Comparison of ENCODE assay signal across 12 cellular contexts in the genomic region with DNA sequence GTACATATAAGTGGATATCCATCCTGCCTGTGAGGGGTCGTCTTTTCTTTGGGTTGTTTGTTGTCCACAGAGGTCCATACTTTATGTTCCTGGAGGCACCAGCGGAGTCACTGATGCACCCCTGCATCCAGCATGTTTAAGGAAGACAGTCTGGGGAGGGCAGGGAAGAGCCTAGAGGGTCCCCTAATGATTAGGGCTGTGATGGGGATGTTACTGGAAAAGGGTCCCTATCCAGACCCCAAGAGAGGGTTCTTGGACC. TPM values are rescaled to one million over a fixed set of nuclear protein-coding genes. Genes with fewer than 3 reads are reported as not detected.
A peak's percentile ranks its signal among the peaks of the same experiment; 100 is the strongest.
DNase-seq lines count a peak whose midpoint lies in the region; ATAC-seq and TF ChIP-seq lines count a peak whose summit lies in the region.
"Not testable (repeated sequence)": the region's sequence is repeated elsewhere in the genome, so short reads cannot be mapped to it uniquely, and the experiment has no call there.
"Had no signal": no experiment of that assay in that cellular context is flagged by ENCODE, and none has a peak within 500 bp of the region (broad histone marks: within the 10 kb centered on the region; RNA-seq: fewer than 3 reads in every experiment).

No MANE protein-coding gene starts in this region.

- peaks cover 22% of the 10 kb centered on the region for H3K4me1 Mint-ChIP-seq in activated CD4-positive, alpha-beta T cell treated with anti-CD3 and anti-CD28 coated beads, Interleukin-2, amount 10 ng/mL, durations not matched to agents 7 days and 5 days
- H3K4me1 Mint-ChIP-seq in activated naive CD8-positive, alpha-beta T cell treated with anti-CD3 and anti-CD28 coated beads, Interleukin-2, amount 10 ng/mL, durations not matched to agents 7 days and 5 days = peaks cover 18% of the 10 kb centered on the region
- H3K4me1 Mint-ChIP-seq in endodermal cell (peaks cover 26% of the 10 kb centered on the region), mesothelial cell of epicardium (peaks cover 18% of the 10 kb centered on the region)

- not testable (repeated sequence) for H3K9me3 Mint-ChIP-seq in activated CD4-positive, alpha-beta T cell treated with anti-CD3 and anti-CD28 coated beads, Interleukin-2, amount 10 ng/mL, durations not matched to agents 7 days and 5 days; activated naive CD8-positive, alpha-beta T cell treated with anti-CD3 and anti-CD28 coated beads, Interleukin-2, amount 10 ng/mL, durations not matched to agents 7 days and 5 days; endodermal cell; mesothelial cell of epicardium

- not testable (repeated sequence) for ATAC-seq in activated naive CD8-positive, alpha-beta T cell treated with anti-CD3 and anti-CD28 coated beads, Interleukin-2, amount 10 ng/mL, durations not matched to agents 7 days and 5 days (ENCODE audit: low read depth)

- H2AFZ ChIP-seq in smooth muscle cell (ENCODE audit: low read depth) = peak overlapping the region; percentile 98

- H3K27ac ChIP-seq in DOHH2 (ENCODE audit: low read depth, low read length); endodermal cell (ENCODE audit: low read depth, low read length); smooth muscle cell (ENCODE audit: low read depth): not testable (repeated sequence)

- DNase-seq in NT2/D1 (ENCODE audit: low read depth, low spot score); activated CD4-positive, alpha-beta T cell treated with anti-CD3 and anti-CD28 coated beads, Interleukin-2, amount 10 ng/mL, durations not matched to agents 7 days and 5 days; activated naive CD8-positive, alpha-beta T cell treated with anti-CD3 and anti-CD28 coated beads, Interleukin-2, amount 10 ng/mL, durations not matched to agents 7 days and 5 days; endodermal cell; mesothelial cell of epicardium (ENCODE audit: low spot score in 2 of 2, unreplicated experiment in 2 of 2); smooth muscle cell (lab: John Stamatoyannopoulos, UW; ENCODE audit: unreplicated experiment): not testable (repeated sequence)

- H3K79me2 ChIP-seq in DOHH2 (ENCODE audit: control insufficient read depth, low read length); smooth muscle cell (ENCODE audit: low read depth): not testable (repeated sequence)

- not testable (repeated sequence) for H3K27me3 ChIP-seq in DOHH2 (ENCODE audit: control insufficient read depth, low read length); NT2/D1 (ENCODE audit: insufficient read depth, insufficient read length); endodermal cell (ENCODE audit: control insufficient read depth, insufficient read depth, low read length, poor library complexity, severe bottlenecking); smooth muscle cell (ENCODE audit: low read depth)

- peaks cover 15% of the 10 kb centered on the region for H3K9me3 ChIP-seq in DOHH2 (ENCODE audit: control insufficient read depth, insufficient read depth, low read length)
- H3K9me3 ChIP-seq in NT2/D1 (ENCODE audit: insufficient read depth, low read length); endodermal cell (ENCODE audit: control insufficient read depth, low read length); smooth muscle cell (replicated peaks; ENCODE audit: low read depth): not testable (repeated sequence)

- POLR2A ChIA-PET in activated CD4-positive, alpha-beta T cell treated with anti-CD3 and anti-CD28 coated beads, Interleukin-2, amount 10 ng/mL, durations not matched to agents 7 days and 5 days (lab: Charles Lee); activated naive CD8-positive, alpha-beta T cell treated with anti-CD3 and anti-CD28 coated beads, Interleukin-2, amount 10 ng/mL, durations not matched to agents 7 days and 5 days (lab: Charles Lee): not testable (repeated sequence)

- CTCF ChIA-PET in activated CD4-positive, alpha-beta T cell treated with anti-CD3 and anti-CD28 coated beads, Interleukin-2, amount 10 ng/mL, durations not matched to agents 7 days and 5 days (lab: Charles Lee) = interaction anchor here (1.6 kb wide), 1 partner anchor 37 kb away, joined by 3 read pairs; no protein-coding TSS in a partner anchor

- not testable (repeated sequence) for H3K36me3 Mint-ChIP-seq in activated CD4-positive, alpha-beta T cell treated with anti-CD3 and anti-CD28 coated beads, Interleukin-2, amount 10 ng/mL, durations not matched to agents 7 days and 5 days (ENCODE audit: low read depth); activated naive CD8-positive, alpha-beta T cell treated with anti-CD3 and anti-CD28 coated beads, Interleukin-2, amount 10 ng/mL, durations not matched to agents 7 days and 5 days; endodermal cell (ENCODE audit: low read depth); mesothelial cell of epicardium

- peak overlapping the region; percentile 80 for H3K9ac ChIP-seq in NT2/D1 (ENCODE audit: insufficient read length, low read depth)
- not testable (repeated sequence) for H3K9ac ChIP-seq in endodermal cell (ENCODE audit: extremely low read depth, low read length, poor library complexity, severe bottlenecking); smooth muscle cell (ENCODE audit: low read depth)

- H3K4me2 ChIP-seq in DOHH2 (ENCODE audit: low read length) = peak overlapping the region; percentile 80
- peak overlapping the region; percentile 87 for H3K4me2 ChIP-seq in smooth muscle cell

- peaks cover 14% of the 10 kb centered on the region for H3F3A ChIP-seq in DOHH2 (ENCODE audit: control insufficient read depth, insufficient read depth)
- not testable (repeated sequence) for H3F3A ChIP-seq in smooth muscle cell (ENCODE audit: low read depth)

- H3K4me1 ChIP-seq in DOHH2 (ENCODE audit: control insufficient read depth, low read length) = peaks cover 18% of the 10 kb centered on the region
- not testable (repeated sequence) for H3K4me1 ChIP-seq in NT2/D1 (ENCODE audit: insufficient read depth, insufficient read length); endodermal cell (ENCODE audit: control insufficient read depth, insufficient read depth, low read length); smooth muscle cell (ENCODE audit: low read depth)

- peak overlapping the region; percentile 99 for H3K27ac Mint-ChIP-seq in activated CD4-positive, alpha-beta T cell treated with anti-CD3 and anti-CD28 coated beads, Interleukin-2, amount 10 ng/mL, durations not matched to agents 7 days and 5 days
- H3K27ac Mint-ChIP-seq in activated naive CD8-positive, alpha-beta T cell treated with anti-CD3 and anti-CD28 coated beads, Interleukin-2, amount 10 ng/mL, durations not matched to agents 7 days and 5 days = peak overlapping the region; percentile 96
- H3K27ac Mint-ChIP-seq in endodermal cell = peak overlapping the region; percentile 100
- peak overlapping the region; percentile 51 for H3K27ac Mint-ChIP-seq in mesothelial cell of epicardium

- H4K20me1 ChIP-seq in DOHH2 (ENCODE audit: control insufficient read depth, insufficient read depth, low read depth, low read length); smooth muscle cell (ENCODE audit: low read depth): not testable (repeated sequence)

- WGBS in endodermal cell (ENCODE audit: insufficient coverage in 1 of 2, insufficient read length in 1 of 2), 2 experiments = 92 to 93% methylated on average over 2 of the region's 2 CpGs
- WGBS in smooth muscle cell (ENCODE audit: low lambda C conversion rate) = 92% methylated on average over 2 of the region's 2 CpGs

- H3K36me3 ChIP-seq in DOHH2 (ENCODE audit: control insufficient read depth, low read length); NT2/D1 (ENCODE audit: insufficient read depth, insufficient read length, low read length); endodermal cell (ENCODE audit: control insufficient read depth, insufficient read depth, low read length); smooth muscle cell (ENCODE audit: low read depth): not testable (repeated sequence)

- H3K27me3 Mint-ChIP-seq in activated CD4-positive, alpha-beta T cell treated with anti-CD3 and anti-CD28 coated beads, Interleukin-2, amount 10 ng/mL, durations not matched to agents 7 days and 5 days; activated naive CD8-positive, alpha-beta T cell treated with anti-CD3 and anti-CD28 coated beads, Interleukin-2, amount 10 ng/mL, durations not matched to agents 7 days and 5 days; endodermal cell (ENCODE audit: insufficient read depth); mesothelial cell of epicardium (ENCODE audit: low read depth): not testable (repeated sequence)

- not testable (repeated sequence) for TF ChIP-seq CTCF in DOHH2 (IDR thresholded peaks at IDR 0.05; ENCODE audit: low read depth, low read length, poor library complexity, severe bottlenecking); endodermal cell (conservative IDR thresholded peaks at IDR 0.05); mesothelial cell of epicardium (IDR thresholded peaks at IDR 0.05; ENCODE audit: unreplicated experiment); smooth muscle cell (IDR thresholded peaks at IDR 0.05; ENCODE audit: borderline replicate concordance, insufficient read depth, poor library complexity, severe bottlenecking)

- peak overlapping the region; percentile 91 for H3K4me3 ChIP-seq in DOHH2 (ENCODE audit: low read length)
- peak overlapping the region; percentile 47 for H3K4me3 ChIP-seq in NT2/D1 (ENCODE audit: insufficient read length, low read depth)
- peak overlapping the region; percentile 88 for H3K4me3 ChIP-seq in endodermal cell (ENCODE audit: low read length)
- H3K4me3 ChIP-seq in smooth muscle cell = peak overlapping the region; percentile 92

- peak overlapping the region; percentile 96 for H3K4me3 Mint-ChIP-seq in activated CD4-positive, alpha-beta T cell treated with anti-CD3 and anti-CD28 coated beads, Interleukin-2, amount 10 ng/mL, durations not matched to agents 7 days and 5 days
- peak overlapping the region; percentile 98 for H3K4me3 Mint-ChIP-seq in activated naive CD8-positive, alpha-beta T cell treated with anti-CD3 and anti-CD28 coated beads, Interleukin-2, amount 10 ng/mL, durations not matched to agents 7 days and 5 days
- H3K4me3 Mint-ChIP-seq in endodermal cell (peak overlapping the region; percentile 87), mesothelial cell of epicardium (peak overlapping the region; percentile 95)

- not testable (repeated sequence) for H3K9me2 ChIP-seq in DOHH2 (replicated peaks; ENCODE audit: control insufficient read depth, low read length)

RNA-seq across cellular contexts. Expression of gene RNU2-63P, which starts 1.4 kb away (rescaled TPM):
- 1 to 10 TPM; 1.9 TPM for total RNA-seq in activated CD4-positive, alpha-beta T cell treated with anti-CD3 and anti-CD28 coated beads, Interleukin-2, amount 10 ng/mL, durations not matched to agents 7 days and 5 days
- 10 to 100 TPM; 21.5 to 24.3 TPM for total RNA-seq in activated naive CD8-positive, alpha-beta T cell treated with anti-CD3 and anti-CD28 coated beads, Interleukin-2, amount 10 ng/mL, durations not matched to agents 7 days and 5 days
- total RNA-seq in endodermal cell (10 to 100 TPM; 12.2 to 19.8 TPM), mesothelial cell of epicardium (10.0 to 14.8 TPM (median 13.0 TPM) in 3 replicates), smooth muscle cell (under 0.01 TPM in 1 of 2 replicates, not detected in the other)
- polyA plus RNA-seq in endodermal cell (2013, experiment 1 of 2) = 28.1 TPM
- 24.8 TPM for polyA plus RNA-seq in endodermal cell (2013, experiment 2 of 2)
- polyA plus RNA-seq in smooth muscle cell = 3.4 and 3.5 TPM in 2 replicates
- total RNA-seq: omental fat pad had no signal
- polyA plus RNA-seq: adrenal gland, heart right ventricle, right cardiac atrium had no signal

RNA-seq across cellular contexts. Expression of gene KRCC1, which starts 37.9 kb away (rescaled TPM):
- total RNA-seq in activated CD4-positive, alpha-beta T cell treated with anti-CD3 and anti-CD28 coated beads, Interleukin-2, amount 10 ng/mL, durations not matched to agents 7 days and 5 days = 10 to 100 TPM; 20.5 to 21.7 TPM
- total RNA-seq in activated naive CD8-positive, alpha-beta T cell treated with anti-CD3 and anti-CD28 coated beads, Interleukin-2, amount 10 ng/mL, durations not matched to agents 7 days and 5 days = 10 to 100 TPM; 21.0 to 21.6 TPM
- 10 to 100 TPM; 11.7 to 20.3 TPM for total RNA-seq in endodermal cell
- polyA plus RNA-seq in endodermal cell (2013, experiment 1 of 2) = 17.4 TPM
- polyA plus RNA-seq in endodermal cell (2013, experiment 2 of 2) = 18.4 TPM
- total RNA-seq in mesothelial cell of epicardium = 17.0 to 20.7 TPM (median 19.6 TPM) in 3 replicates
- 38.2 and 45.9 TPM in 2 replicates for total RNA-seq in smooth muscle cell
- polyA plus RNA-seq in smooth muscle cell = 18.9 and 19.7 TPM in 2 replicates

RNA-seq across cellular contexts. Expression of gene SMYD1, which starts 49.9 kb away (rescaled TPM):
- total RNA-seq in activated CD4-positive, alpha-beta T cell treated with anti-CD3 and anti-CD28 coated beads, Interleukin-2, amount 10 ng/mL, durations not matched to agents 7 days and 5 days = not detected
- not detected for total RNA-seq in activated naive CD8-positive, alpha-beta T cell treated with anti-CD3 and anti-CD28 coated beads, Interleukin-2, amount 10 ng/mL, durations not matched to agents 7 days and 5 days
- not detected for total RNA-seq in endodermal cell
- 0.07 TPM for polyA plus RNA-seq in endodermal cell (2013, experiment 1 of 2)
- polyA plus RNA-seq in endodermal cell (2013, experiment 2 of 2) = 0.17 TPM
- not detected in 3 replicates for total RNA-seq in mesothelial cell of epicardium
- not detected in 2 replicates for total RNA-seq in smooth muscle cell
- 0.06 TPM in 1 of 2 replicates, not detected in the other for polyA plus RNA-seq in smooth muscle cell
- total RNA-seq: kidney, omental fat pad had no signal
